In genomic region chr21:33800753-33801423, GRCh38 we compare ENCODE assay signal across 21 cellular contexts.
DNase-seq lines count a peak whose midpoint lies in the region; ATAC-seq, FAIRE-seq and TF ChIP-seq lines count a peak whose summit lies in the region.
"Had no signal": no experiment of that assay in that cellular context is flagged by ENCODE, and none has a peak within 500 bp of the region (broad histone marks: within the 10 kb centered on the region; RNA-seq: fewer than 3 reads in every experiment).

No MANE protein-coding gene starts in this region.

- BruUV-seq in PC-9 (replicated peaks; lab: Mats Ljungman, UMichigan): no TSS peak

- H3K9me3 ChIP-seq in HEK293 (ENCODE audit: control insufficient read depth, insufficient read depth, low read depth, low read length): no peaks in the 10 kb centered on the region
- no peaks in the 10 kb centered on the region for H3K9me3 ChIP-seq in PC-9 (ENCODE audit: insufficient read depth, low read depth)
- no peaks in the 10 kb centered on the region for H3K9me3 ChIP-seq in psoas muscle
- no peaks in the 10 kb centered on the region for H3K9me3 ChIP-seq in stomach
- H3K9me3 ChIP-seq: MG63, right atrium auricular region, SK-N-SH, vagina had no signal

- peaks cover 21% of the 10 kb centered on the region; the same call in 1 of the 2 replicates for H3F3A ChIP-seq in PC-9 (ENCODE audit: insufficient read depth, low read depth)

- peaks cover 14% of the 10 kb centered on the region for H3K4me1 ChIP-seq in HEK293 (ENCODE audit: control insufficient read depth, insufficient read depth, low read length)
- peaks cover 41% of the 10 kb centered on the region for H3K4me1 ChIP-seq in PC-9 (replicated peaks; ENCODE audit: insufficient read depth)
- H3K4me1 ChIP-seq in psoas muscle: peaks cover 36% of the 10 kb centered on the region
- H3K4me1 ChIP-seq in stomach: peaks cover 0 to 17% (median 8%) of the 10 kb centered on the region in 4 donors

- ATAC-seq in psoas muscle: no peak
- ATAC-seq in GM18519 (IDR thresholded peaks at IDR 0.05; ENCODE audit: low FRiP score, unreplicated experiment): no peak
- ATAC-seq: natural killer cell; stimulated activated naive B cell treated with anti-CD40 and anti-IgM and Interleukin-4, amounts not matched to agents 10 μg/mL and 1 μg/mL and 100 μg/mL, for 72 hours had no signal

- H3K4me3 ChIP-seq in HEK293 (ENCODE audit: low read depth, low read length): no peak overlapping the region
- H3K4me3 ChIP-seq in PC-9: no peak overlapping the region
- no peak overlapping the region for H3K4me3 ChIP-seq in bronchial epithelial cell (ENCODE audit: low read depth, low read length)
- H3K4me3 ChIP-seq in psoas muscle: no peak overlapping the region
- no peak overlapping the region for H3K4me3 ChIP-seq in stomach
- H3K4me3 ChIP-seq: MG63, right atrium auricular region, vagina had no signal

- TF ChIP-seq EP300 in stomach (IDR thresholded peaks at IDR 0.05): no peak

- H2AFZ ChIP-seq in PC-9: no peak overlapping the region

- 95 to 97% (median 97%) methylated on average over 5 of the region's 5 CpGs for WGBS in psoas muscle, 3 donors
- WGBS in stomach, 5 donors: 93 to 98% (median 95%) methylated on average over 5 of the region's 5 CpGs

- peaks cover 3 to 10% of the 10 kb centered on the region in 2 experiments; a peak in 2 of 3 replicates for H3K36me3 ChIP-seq in HEK293 (ENCODE audit: control insufficient read depth in 2 of 2, insufficient read depth in 1 of 2, low read length in 2 of 2)
- H3K36me3 ChIP-seq in PC-9 (ENCODE audit: low read depth): no peaks in the 10 kb centered on the region
- peaks cover 7% of the 10 kb centered on the region for H3K36me3 ChIP-seq in bronchial epithelial cell (ENCODE audit: control insufficient read depth, insufficient read depth, low read length)
- no peaks in the 10 kb centered on the region for H3K36me3 ChIP-seq in psoas muscle (ENCODE audit: insufficient read depth in 1 of 2, low read depth in 1 of 2)
- peaks cover 10 to 37% (median 34%) of the 10 kb centered on the region in 4 donors for H3K36me3 ChIP-seq in stomach
- H3K36me3 ChIP-seq: MG63 had no signal

- POLR2A ChIA-PET in HEK293 (lab: Yijun Ruan, JAX): no interaction called here
- POLR2A ChIA-PET in PC-9 (lab: Charles Lee; ENCODE audit: unreplicated experiment): no interaction called here

- H3K27me3 ChIP-seq in PC-9 (ENCODE audit: insufficient read depth, low read depth): no peaks in the 10 kb centered on the region
- no peaks in the 10 kb centered on the region for H3K27me3 ChIP-seq in bronchial epithelial cell (ENCODE audit: control insufficient read depth, insufficient read depth, low read length)
- H3K27me3 ChIP-seq in psoas muscle (ENCODE audit: insufficient read depth in 3 of 3, low read length in 2 of 3): no peaks in the 10 kb centered on the region
- no peaks in the 10 kb centered on the region for H3K27me3 ChIP-seq in stomach
- H3K27me3 ChIP-seq: MG63, right atrium auricular region, vagina had no signal

- no peaks in the 10 kb centered on the region for H3K79me2 ChIP-seq in PC-9 (ENCODE audit: low read depth)

- intact Hi-C loops in PC-9 (cut with micrococcal nuclease; ENCODE audit: unreplicated experiment): loop anchor here (1.0 kb wide), 3 partner anchors 40 to 159 kb away; partner anchors contain the start of gene ITSN1
- intact Hi-C loops in psoas muscle (cut with DNase I): no loop called here
- intact Hi-C loops in stomach (cut with DNase I; ENCODE audit: low total_unique reads): no loop called here

- no peak for FAIRE-seq in bronchial epithelial cell (lab: Jason Lieb, UNC)
- FAIRE-seq: endothelial cell of umbilical vein had no signal

- H4K20me1 ChIP-seq in PC-9 (ENCODE audit: insufficient read depth): no peaks in the 10 kb centered on the region; the same call in 1 of the 2 replicates

- TF ChIP-seq POLR2A in stomach (IDR thresholded peaks at IDR 0.05): no peak

- no peak for TF ChIP-seq CTCF in HEK293 (tag by site-specific recombination; IDR thresholded peaks at IDR 0.05)
- no peak for TF ChIP-seq CTCF in PC-9 (conservative IDR thresholded peaks at IDR 0.05)
- TF ChIP-seq CTCF in bronchial epithelial cell (IDR thresholded peaks at IDR 0.05; ENCODE audit: insufficient read depth, low read length, severe bottlenecking): no peak
- TF ChIP-seq CTCF in psoas muscle (IDR thresholded peaks at IDR 0.05): no peak
- TF ChIP-seq CTCF in stomach (IDR thresholded peaks at IDR 0.05): no peak

- H3K27ac ChIP-seq in HEK293 (ENCODE audit: extremely low read depth, low read depth, low read length) (no peak overlapping the region; the same call in 1 of the 2 replicates), PC-9 (peak overlapping the region; percentile 46), psoas muscle (peak overlapping the region; percentile 57), stomach (peak overlapping the region in 2 of 5 donors; percentile 39 to 44)

- CTCF ChIA-PET in HEK293 (lab: Yijun Ruan, JAX): interaction anchor here (0.6 to 1.4 kb wide), 3 partner anchors 20 to 94 kb away, joined by 3 read pairs; no protein-coding TSS in a partner anchor
- CTCF ChIA-PET in PC-9 (lab: Charles Lee): no interaction called here

- H3K4me2 ChIP-seq in PC-9: peak overlapping the region; percentile 36
- H3K4me2 ChIP-seq: SK-N-SH had no signal

- H3K9me2 ChIP-seq in PC-9 (ENCODE audit: insufficient read depth): no peaks in the 10 kb centered on the region
- H3K9me2 ChIP-seq: SK-N-SH had no signal

- no peak for DNase-seq in PC-9
- DNase-seq in bronchial epithelial cell (ENCODE audit: low read depth): peak; percentile 69
- no peak for DNase-seq in psoas muscle
- no peak for DNase-seq in NCI-H526 (lab: John Stamatoyannopoulos, UW)
- no peak for DNase-seq in NCI-H1417 treated with DMSO at 0.1 percent for 48 hours (lab: John Stamatoyannopoulos, UW)
- DNase-seq in stomach: no peak
- DNase-seq: activated CD4-positive, alpha-beta T cell treated with anti-CD3 and anti-CD28 coated beads for 48 hours; activated CD8-positive, alpha-beta memory T cell treated with anti-CD3 and anti-CD28 coated beads for 24 hours; activated gamma-delta T cell; CD4-positive, CD25-positive, alpha-beta regulatory T cell; kidney; natural killer cell; RPMI8226; SK-N-SH; stimulated activated naive B cell treated with anti-CD40 and anti-IgM and Interleukin-4, amounts not matched to agents 10 μg/mL and 1 μg/mL and 100 μg/mL, for 72 hours had no signal

TF ChIP-seq in HEK293, 187 proteins besides CTCF, POLR2A, EP300 and RAD21:
- TF ChIP-seq WT1 (tag by site-specific recombination; IDR thresholded peaks at IDR 0.05): peak; percentile 60
- no peak for TF ChIP-seq PRDM1 (tag by site-specific recombination; IDR thresholded peaks at IDR 0.05)
- no peak for TF ChIP-seq GLI4 (tag by site-specific recombination; IDR thresholded peaks at IDR 0.05)
- 0 out of 2 replicates have a peak, but pooled peaks have one; percentile 54 for TF ChIP-seq REPIN1 (tag by site-specific recombination; IDR thresholded peaks at IDR 0.05; ENCODE audit: low read depth)
- no peak for TF ChIP-seq ZNF169 (tag by site-specific recombination; IDR thresholded peaks at IDR 0.05)
